13 cellular contexts compared by ENCODE assay signal in the genomic region with DNA sequence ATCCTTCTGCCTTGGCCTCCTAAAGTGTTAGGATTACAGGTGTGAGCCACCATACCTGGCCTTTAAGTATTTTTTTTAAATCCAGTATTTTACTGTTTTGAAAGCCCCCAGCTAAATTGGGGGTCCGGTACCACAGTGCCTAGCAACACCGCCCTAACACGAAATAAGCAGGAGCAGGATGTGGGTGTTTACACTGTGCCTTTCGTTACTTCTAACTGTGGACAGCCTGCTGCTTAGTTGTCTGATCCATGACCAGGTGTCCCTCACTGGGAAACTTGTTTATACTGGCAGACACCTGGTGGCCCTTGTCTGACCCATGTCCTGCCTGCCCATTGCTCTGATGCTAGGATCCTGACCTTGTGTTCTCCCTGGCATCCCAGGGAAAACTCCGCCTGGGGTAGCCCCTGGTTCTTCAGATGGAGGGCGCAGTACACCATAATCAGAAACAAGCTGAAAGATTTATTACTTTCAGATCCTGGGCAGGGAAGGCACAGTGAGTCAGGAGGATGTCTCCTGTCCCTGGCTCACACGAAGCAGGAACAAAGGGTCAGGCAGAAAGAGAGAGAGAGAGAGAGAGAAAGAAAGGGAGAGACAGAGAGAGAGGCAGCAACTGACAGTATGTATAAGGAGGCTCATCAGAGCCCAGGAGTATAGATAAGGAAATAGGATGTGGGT. TPM values are rescaled to one million over a fixed set of nuclear protein-coding genes. Genes with fewer than 3 reads are reported as not detected.
DNase-seq lines count a peak whose midpoint lies in the region; ATAC-seq, FAIRE-seq and TF ChIP-seq lines count a peak whose summit lies in the region.
"Had no signal": no experiment of that assay in that cellular context is flagged by ENCODE, and none has a peak within 500 bp of the region (broad histone marks: within the 10 kb centered on the region; RNA-seq: fewer than 3 reads in every experiment).

No MANE protein-coding gene starts in this region.

- no peak overlapping the region for H3K4me3 ChIP-seq in K562
- H3K4me3 ChIP-seq: SJCRH30 had no signal

- H3K9ac ChIP-seq in K562 (ENCODE audit: insufficient read depth in 1 of 2, low read depth in 2 of 2, low read length in 2 of 2): no peak overlapping the region

- no peak for TF ChIP-seq POLR2A in K562 (conservative IDR thresholded peaks at IDR 0.05)

- H3K36me3 ChIP-seq in K562 (ENCODE audit: control insufficient read depth, insufficient read depth, low read length): no peaks in the 10 kb centered on the region
- H3K36me3 ChIP-seq: SJCRH30 had no signal

- no peaks in the 10 kb centered on the region for H4K20me1 ChIP-seq in K562 (replicated peaks; ENCODE audit: control insufficient read depth, insufficient read depth, low read length)

- no peak for TF ChIP-seq EP300 in K562 (IDR thresholded peaks at IDR 0.05; ENCODE audit: low read length)

- no peaks in the 10 kb centered on the region for H3K9me3 Mint-ChIP-seq in activated CD8-positive, alpha-beta memory T cell treated with anti-CD3 and anti-CD28 coated beads, Interleukin-2, amount 10 ng/mL, durations not matched to agents 7 days and 5 days (ENCODE audit: low read depth)

- no peak; the same call in 2 of the 3 replicates for ATAC-seq in K562
- no peak for ATAC-seq in activated CD8-positive, alpha-beta memory T cell treated with anti-CD3 and anti-CD28 coated beads, Interleukin-2, amount 10 ng/mL, durations not matched to agents 7 days and 5 days

- 5% methylated on average over 7 of the region's 7 CpGs for WGBS in K562 (ENCODE audit: insufficient coverage, low coverage, missing lambda C conversion rate)

- no TSS peak for BruUV-seq in K562 (replicated peaks; lab: Mats Ljungman, UMichigan)

- DNase-seq in DMS53 (lab: John Stamatoyannopoulos, UW) (peak; percentile 94), NCI-H146 (lab: John Stamatoyannopoulos, UW) (peak; percentile 69), K562 (ENCODE audit: extremely low read depth in 1 of 4, low spot score in 3 of 4) (no peak), mesenteric fat pad (ENCODE audit: low spot score) (peak; percentile 39), LoVo (ENCODE audit: low spot score) (no peak), cerebellar nuclear complex (lab: John Stamatoyannopoulos, UW) (no peak)
- DNase-seq in activated CD8-positive, alpha-beta memory T cell treated with anti-CD3 and anti-CD28 coated beads, Interleukin-2, amount 10 ng/mL, durations not matched to agents 7 days and 5 days: no peak
- DNase-seq in stimulated activated naive CD4-positive, alpha-beta T cell treated with Interleukin-2 at 50 U/mL for 16 hours (lab: John Stamatoyannopoulos, UW): no peak
- DNase-seq: EL; NCI-H2029 treated with DMSO at 0.1 percent for 48 hours; NK-92 treated with Interleukin-12 subunit alpha and Interleukin-12 subunit beta, amount 100 ng/mL, for 24 hours; SJCRH30 had no signal

- H3K36me3 Mint-ChIP-seq in activated CD8-positive, alpha-beta memory T cell treated with anti-CD3 and anti-CD28 coated beads, Interleukin-2, amount 10 ng/mL, durations not matched to agents 7 days and 5 days: no peaks in the 10 kb centered on the region

- H3K4me1 ChIP-seq in K562 (replicated peaks in 1 of 2; ENCODE audit: control insufficient read depth in 2 of 2, insufficient read depth in 2 of 2, low read length in 2 of 2): 0 out of 5 replicates have a peak, but pooled peaks cover 0 to 7% of the 10 kb centered on the region in 2 experiments
- H3K4me1 ChIP-seq: SJCRH30 had no signal

- H3K4me1 Mint-ChIP-seq in activated CD8-positive, alpha-beta memory T cell treated with anti-CD3 and anti-CD28 coated beads, Interleukin-2, amount 10 ng/mL, durations not matched to agents 7 days and 5 days: peaks cover 13% of the 10 kb centered on the region

- no peak for TF ChIP-seq RAD21 in K562 (CRISPR knock-in tag; conservative IDR thresholded peaks at IDR 0.05 in 1 of 2, IDR thresholded peaks at IDR 0.05 in 1 of 2)

- peaks cover 24 to 38% of the 10 kb centered on the region in 2 experiments for H3K27me3 ChIP-seq in K562 (ENCODE audit: control insufficient read depth in 2 of 2, insufficient read depth in 2 of 2, low read length in 2 of 2)

- peaks cover 11% of the 10 kb centered on the region for H3K27me3 Mint-ChIP-seq in activated CD8-positive, alpha-beta memory T cell treated with anti-CD3 and anti-CD28 coated beads, Interleukin-2, amount 10 ng/mL, durations not matched to agents 7 days and 5 days

- no peaks in the 10 kb centered on the region for H3K79me2 ChIP-seq in K562 (ENCODE audit: control insufficient read depth, insufficient read depth, low read length)

- intact Hi-C loops in K562 (cut with micrococcal nuclease): no loop called here

- 0 out of 2 replicates have a peak, but pooled peaks cover 3% of the 10 kb centered on the region for H3K9me3 ChIP-seq in K562 (replicated peaks; ENCODE audit: control insufficient read depth, insufficient read depth, low read depth, low read length)
- H3K9me3 ChIP-seq: SJCRH30 had no signal

- FAIRE-seq in K562 (lab: Jason Lieb, UNC): no peak

- H3K9me1 ChIP-seq in K562 (ENCODE audit: control insufficient read depth, insufficient read depth, low read length): no peaks in the 10 kb centered on the region

- CTCF ChIA-PET in K562 (lab: Yijun Ruan, JAX; ENCODE audit: low intra/inter-chr PET ratio): no interaction called here
- CTCF ChIA-PET in activated CD8-positive, alpha-beta memory T cell treated with anti-CD3 and anti-CD28 coated beads, Interleukin-2, amount 10 ng/mL, durations not matched to agents 7 days and 5 days (lab: Charles Lee): interaction anchor here (1.2 to 3.0 kb wide), 2 partner anchors 16 to 85 kb away, joined by 4 to 18 read pairs; no protein-coding TSS in a partner anchor

- H2AFZ ChIP-seq in K562 (ENCODE audit: low read depth, low read length): no peak overlapping the region; the same call in 1 of the 2 replicates

- H3K27ac ChIP-seq in K562 (ENCODE audit: extremely low read depth, low read depth, low read length): no peak overlapping the region
- H3K27ac ChIP-seq: C4-2B, SJCRH30 had no signal

- H3K27ac Mint-ChIP-seq in activated CD8-positive, alpha-beta memory T cell treated with anti-CD3 and anti-CD28 coated beads, Interleukin-2, amount 10 ng/mL, durations not matched to agents 7 days and 5 days: no peak overlapping the region

- H3K4me2 ChIP-seq in K562 (ENCODE audit: insufficient read depth, low read length): no peak overlapping the region

- TF ChIP-seq CTCF in K562 (IDR thresholded peaks at IDR 0.05 in 2 of 3, conservative IDR thresholded peaks at IDR 0.05 in 1 of 3; ENCODE audit: insufficient read depth in 2 of 3, low read depth in 1 of 3, low read length in 3 of 3): no peak

- in situ Hi-C loops in K562 (cut with MboI): no loop called here

- POLR2A ChIA-PET in K562 (lab: Yijun Ruan, JAX): no interaction called here

- H3K4me3 Mint-ChIP-seq in activated CD8-positive, alpha-beta memory T cell treated with anti-CD3 and anti-CD28 coated beads, Interleukin-2, amount 10 ng/mL, durations not matched to agents 7 days and 5 days: no peak overlapping the region

TF ChIP-seq in K562, 482 proteins besides CTCF, POLR2A, EP300 and RAD21:
- TF ChIP-seq PBX2 (CRISPR knock-in tag; IDR thresholded peaks at IDR 0.05; ENCODE audit: low read depth) (no peak), PBX2 (tag; conservative IDR thresholded peaks at IDR 0.05; ENCODE audit: low read depth) (peak; percentile 82), MEIS2 (IDR thresholded peaks at IDR 0.05; ENCODE audit: partially characterized antibody) (peak; percentile 88), SMAD2 (IDR thresholded peaks at IDR 0.05; ENCODE audit: low read depth, low read length) (no peak)

RNA-seq across cellular contexts. Expression of gene NCAPH, which starts 55.7 kb away (rescaled TPM):
- total RNA-seq in K562 (2011; cell fraction: chromatin; rRNA removed; ENCODE audit: low replicate concordance): 45.7 and 47.1 TPM in 2 replicates
- 25.8 and 26.7 TPM in 2 replicates for total RNA-seq in K562 (2011; cell fraction: nucleolus; rRNA removed)
- 27.6 and 34.5 TPM in 2 replicates for total RNA-seq in K562 (2011; cell fraction: nucleoplasm; rRNA removed)
- total RNA-seq in K562 (2014; rRNA removed) (63.7 and 74.2 TPM in 2 replicates), K562 (2014; rRNA removed; fragmentation: Illumina TruSeq; extraction: Trizol) (52.7 and 54.8 TPM in 2 replicates), K562 (2015; rRNA removed; fragmentation: Illumina TruSeq; extraction: Trizol) (58.2 and 61.0 TPM in 2 replicates), K562 (2021) (64.4 and 65.1 TPM in 2 replicates), mesenteric fat pad (0.77 TPM)
- polyA plus RNA-seq in K562 (2011; rRNA removed) (68.0 and 76.0 TPM in 2 replicates), K562 (2014; fragmentation: Illumina TruSeq; extraction: Trizol) (94.5 and 109 TPM in 2 replicates), K562 (2014; fragmentation: Nextera tagmentation; extraction: Ambion mirVana) (10 to 100 TPM; 52.4 to 73.8 TPM), K562 (2014; rRNA removed) (67.4 and 73.5 TPM in 2 replicates)
- polyA plus RNA-seq in K562 (2011; cell fraction: cytosol; rRNA removed): 56.1 and 60.9 TPM in 2 replicates
- polyA plus RNA-seq in K562 (2011; cell fraction: nucleus; rRNA removed): 62.2 and 63.3 TPM in 2 replicates
- polyA plus RNA-seq in K562 (2012): 45.6 and 48.3 TPM in 2 replicates
- 64.5 and 73.1 TPM in 2 replicates for polyA minus RNA-seq in K562 (2011; rRNA and poly(A)+ RNA removed)
- polyA minus RNA-seq in K562 (2011; cell fraction: cytosol; rRNA and poly(A)+ RNA removed): 36.7 and 42.9 TPM in 2 replicates
- polyA minus RNA-seq in K562 (2011; cell fraction: nucleus; rRNA and poly(A)+ RNA removed): 19.0 and 30.5 TPM in 2 replicates
- 100 to 1,000 TPM; 115 to 117 TPM for total RNA-seq in activated CD8-positive, alpha-beta memory T cell treated with anti-CD3 and anti-CD28 coated beads, Interleukin-2, amount 10 ng/mL, durations not matched to agents 7 days and 5 days

Comparison
In these comparisons a context has a peak if more than half of its experiments do, and no peak if none do; other contexts are left out.
1. DNase-seq: peak in DMS53 (single experiment), NCI-H146 (single experiment) and mesenteric fat pad (single experiment); none in K562 (0 of 4), LoVo (single experiment), activated CD8-positive, alpha-beta memory T cell treated with anti-CD3 and anti-CD28 coated beads, Interleukin-2, amount 10 ng/mL, durations not matched to agents 7 days and 5 days (single experiment), stimulated activated naive CD4-positive, alpha-beta T cell treated with Interleukin-2 at 50 U/mL for 16 hours (single experiment) and cerebellar nuclear complex (0 of 2).
2. RNA of gene NCAPH, which starts 55.7 kb away (total RNA-seq): 115 to 117 TPM in activated CD8-positive, alpha-beta memory T cell treated with anti-CD3 and anti-CD28 coated beads, Interleukin-2, amount 10 ng/mL, durations not matched to agents 7 days and 5 days and 25.8 to 74.2 TPM in K562; 0.77 TPM in mesenteric fat pad (single experiment); every median in the first group is over 10 times any median in the second.